ENCODE assay signal across 14 cellular contexts in genomic region chr18:67135981-67136380, GRCh38.
"Had no signal": no experiment of that assay in that cellular context is flagged by ENCODE, and none has a peak within 500 bp of the region (broad histone marks: within the 10 kb centered on the region; RNA-seq: fewer than 3 reads in every experiment).

No MANE protein-coding gene starts in this region.

- DNase-seq: activated CD4-positive, alpha-beta T cell treated with anti-CD3 and anti-CD28 coated beads, Interleukin-2, amount 50 U/mL, for 1 hour; activated CD8-positive, alpha-beta memory T cell treated with anti-CD3 and anti-CD28 coated beads for 24 hours; activated naive CD4-positive, alpha-beta T cell treated with Interleukin-2 at 50 U/mL for 16 hours; activated naive CD8-positive, alpha-beta T cell treated with anti-CD3 and anti-CD28 coated beads, Interleukin-2, amount 50 U/mL, for 24 hours; hippocampal formation; kidney glomerular epithelial cell; trophoblast cell had no signal

- ATAC-seq: activated naive CD8-positive, alpha-beta T cell treated with anti-CD3 and anti-CD28 coated beads, Interleukin-2, amount 50 U/mL, for 24 hours; esophagus mucosa; sciatic nerve had no signal

- H3K9me3 Mint-ChIP-seq: activated naive CD8-positive, alpha-beta T cell treated with anti-CD3 and anti-CD28 coated beads, Interleukin-2, amount 50 U/mL, for 24 hours; activated T-helper 1 cell treated with anti-CD3 and anti-CD28 coated beads, Interleukin-12 subunit alpha, Interleukin-12 subunit beta, Interleukin-2, Interleukin-4 antibody, amounts not matched to agents 30 ng/mL and 10 ng/mL and 1 ng/mL, durations not matched to agents 14 hours and 24 hours and 36 hours; nephron; stimulated activated naive CD8-positive, alpha-beta T cell treated with anti-CD3 and anti-CD28 coated beads, Interleukin-15, Interleukin-2, amounts not matched to agents 100 ng/mL and 50 ng/mL, for 24 hours had no signal

- H3K27ac Mint-ChIP-seq: activated naive CD8-positive, alpha-beta T cell treated with anti-CD3 and anti-CD28 coated beads, Interleukin-2, amount 50 U/mL, for 24 hours; activated T-helper 1 cell treated with anti-CD3 and anti-CD28 coated beads, Interleukin-12 subunit alpha, Interleukin-12 subunit beta, Interleukin-2, Interleukin-4 antibody, amounts not matched to agents 30 ng/mL and 10 ng/mL and 1 ng/mL, durations not matched to agents 14 hours and 24 hours and 36 hours; nephron; stimulated activated naive CD8-positive, alpha-beta T cell treated with anti-CD3 and anti-CD28 coated beads, Interleukin-15, Interleukin-2, amounts not matched to agents 100 ng/mL and 50 ng/mL, for 24 hours had no signal

- H3K4me1 ChIP-seq: ascending aorta, suprapubic skin had no signal

- H3K4me3 Mint-ChIP-seq: activated naive CD8-positive, alpha-beta T cell treated with anti-CD3 and anti-CD28 coated beads, Interleukin-2, amount 50 U/mL, for 24 hours; activated T-helper 1 cell treated with anti-CD3 and anti-CD28 coated beads, Interleukin-12 subunit alpha, Interleukin-12 subunit beta, Interleukin-2, Interleukin-4 antibody, amounts not matched to agents 30 ng/mL and 10 ng/mL and 1 ng/mL, durations not matched to agents 14 hours and 24 hours and 36 hours; nephron; stimulated activated naive CD8-positive, alpha-beta T cell treated with anti-CD3 and anti-CD28 coated beads, Interleukin-15, Interleukin-2, amounts not matched to agents 100 ng/mL and 50 ng/mL, for 24 hours had no signal

- H3K4me1 Mint-ChIP-seq: activated naive CD8-positive, alpha-beta T cell treated with anti-CD3 and anti-CD28 coated beads, Interleukin-2, amount 50 U/mL, for 24 hours; nephron had no signal

- H3K9me3 ChIP-seq: ascending aorta, suprapubic skin had no signal

- H3K27ac ChIP-seq: ascending aorta, suprapubic skin had no signal

- H3K36me3 ChIP-seq: ascending aorta, suprapubic skin had no signal

- H3K27me3 ChIP-seq: ascending aorta, suprapubic skin had no signal

- H3K27me3 Mint-ChIP-seq: activated naive CD8-positive, alpha-beta T cell treated with anti-CD3 and anti-CD28 coated beads, Interleukin-2, amount 50 U/mL, for 24 hours; stimulated activated naive CD8-positive, alpha-beta T cell treated with anti-CD3 and anti-CD28 coated beads, Interleukin-15, Interleukin-2, amounts not matched to agents 100 ng/mL and 50 ng/mL, for 24 hours had no signal

- H3K4me3 ChIP-seq: ascending aorta, suprapubic skin had no signal
